In genomic region chr20:31707994-31708744, GRCh38 we compare ENCODE assay signal across 8 cellular contexts. TPM values are rescaled to one million over a fixed set of nuclear protein-coding genes. Genes with fewer than 3 reads are reported as not detected.
DNase-seq lines count a peak whose midpoint lies in the region; ATAC-seq and TF ChIP-seq lines count a peak whose summit lies in the region.

No MANE protein-coding gene starts in this region.

- H4K20me1 ChIP-seq in MM.1S (ENCODE audit: insufficient read depth, low read length) (no peaks in the 10 kb centered on the region), OCI-LY1 (ENCODE audit: insufficient read depth, low read length) (no peaks in the 10 kb centered on the region)

- H3K9me3 ChIP-seq in MM.1S (replicated peaks; ENCODE audit: insufficient read depth, low read length): no peaks in the 10 kb centered on the region
- H3K9me3 ChIP-seq in OCI-LY1 (ENCODE audit: low read length): no peaks in the 10 kb centered on the region
- H3K9me3 ChIP-seq in esophagus (ENCODE audit: control insufficient read depth in 2 of 2, insufficient read depth in 1 of 2, low read depth in 1 of 2, low read length in 1 of 2): no peaks in the 10 kb centered on the region

- H3K9ac ChIP-seq in MM.1S (ENCODE audit: low read length) (peak overlapping the region; percentile 91), OCI-LY1 (ENCODE audit: low read length) (peak overlapping the region; percentile 15; the same call in 1 of the 2 replicates)

- peak; percentile 33 for ATAC-seq in stimulated activated effector memory CD8-positive, alpha-beta T cell treated with anti-CD3 and anti-CD28 coated beads, Interleukin-12 subunit alpha, Interleukin-12 subunit beta, amount 100 ng/mL, for 72 hours

- H3K4me1 ChIP-seq in MM.1S (ENCODE audit: low read length): peaks cover 86% of the 10 kb centered on the region
- H3K4me1 ChIP-seq in OCI-LY1 (ENCODE audit: insufficient read depth, low read length, severe bottlenecking): peaks cover 87% of the 10 kb centered on the region
- peaks cover 13 to 32% of the 10 kb centered on the region in 2 donors for H3K4me1 ChIP-seq in esophagus (ENCODE audit: control insufficient read depth in 2 of 2, insufficient read depth in 2 of 2, low read length in 1 of 2)

- H3K79me2 ChIP-seq in MM.1S (ENCODE audit: low read length): peaks cover 84% of the 10 kb centered on the region
- peaks cover 17% of the 10 kb centered on the region for H3K79me2 ChIP-seq in OCI-LY1 (ENCODE audit: insufficient read depth, low read length)

- H3K36me3 ChIP-seq in MM.1S (replicated peaks; ENCODE audit: insufficient read depth, low read length) (peaks cover 21% of the 10 kb centered on the region), OCI-LY1 (ENCODE audit: insufficient read depth, low read length) (peaks cover 58% of the 10 kb centered on the region), esophagus (ENCODE audit: control insufficient read depth in 2 of 2, insufficient read depth in 2 of 2, low read length in 1 of 2) (peaks cover 3 to 10% of the 10 kb centered on the region in 2 donors)

- TF ChIP-seq CTCF in MM.1S (IDR thresholded peaks at IDR 0.05; ENCODE audit: low read length) (no peak), OCI-LY1 (IDR thresholded peaks at IDR 0.05; ENCODE audit: low read length) (no peak)

- peaks cover 100% of the 10 kb centered on the region for H3K36me3 Mint-ChIP-seq in stimulated activated effector memory CD8-positive, alpha-beta T cell treated with anti-CD3 and anti-CD28 coated beads, Interleukin-12 subunit alpha, Interleukin-12 subunit beta, amount 100 ng/mL, for 72 hours

- peaks cover 86% of the 10 kb centered on the region for H3K4me1 Mint-ChIP-seq in stimulated activated effector memory CD8-positive, alpha-beta T cell treated with anti-CD3 and anti-CD28 coated beads, Interleukin-12 subunit alpha, Interleukin-12 subunit beta, amount 100 ng/mL, for 72 hours

- no peaks in the 10 kb centered on the region for H3K9me3 Mint-ChIP-seq in stimulated activated effector memory CD8-positive, alpha-beta T cell treated with anti-CD3 and anti-CD28 coated beads, Interleukin-12 subunit alpha, Interleukin-12 subunit beta, amount 100 ng/mL, for 72 hours

- peak overlapping the region; percentile 39 for H3K4me3 ChIP-seq in MM.1S (ENCODE audit: low read length)
- H3K4me3 ChIP-seq in OCI-LY1 (ENCODE audit: low read depth, low read length, poor library complexity, severe bottlenecking): no peak overlapping the region
- H3K4me3 ChIP-seq in esophagus (ENCODE audit: low read depth in 1 of 2, low read length in 2 of 2): no peak overlapping the region

- H2AFZ ChIP-seq in MM.1S (ENCODE audit: low read length) (no peak overlapping the region), OCI-LY1 (ENCODE audit: low read length) (no peak overlapping the region)

- H3K27me3 ChIP-seq in MM.1S (replicated peaks; ENCODE audit: insufficient read depth, low read length) (no peaks in the 10 kb centered on the region), OCI-LY1 (ENCODE audit: insufficient read depth, low read length) (no peaks in the 10 kb centered on the region), esophagus (ENCODE audit: control insufficient read depth in 1 of 2, insufficient read depth in 2 of 2, low read length in 2 of 2) (no peaks in the 10 kb centered on the region)

- H3K9me2 ChIP-seq in MM.1S (replicated peaks; ENCODE audit: insufficient read depth, low read length) (no peaks in the 10 kb centered on the region), OCI-LY1 (ENCODE audit: low read depth, low read length) (no peaks in the 10 kb centered on the region)

- H3K4me2 ChIP-seq in MM.1S (ENCODE audit: low read depth, low read length): peak overlapping the region; percentile 93
- H3K4me2 ChIP-seq in OCI-LY1 (ENCODE audit: low read length): peak overlapping the region; percentile 29; the same call in 1 of the 2 replicates

- peaks cover 85% of the 10 kb centered on the region for H3F3A ChIP-seq in MM.1S (ENCODE audit: insufficient read depth, low read length)
- H3F3A ChIP-seq in OCI-LY1 (ENCODE audit: insufficient read depth, low read length): 0 out of 2 replicates have a peak, but pooled peaks cover 3% of the 10 kb centered on the region

- H3K27ac Mint-ChIP-seq in stimulated activated effector memory CD8-positive, alpha-beta T cell treated with anti-CD3 and anti-CD28 coated beads, Interleukin-12 subunit alpha, Interleukin-12 subunit beta, amount 100 ng/mL, for 72 hours: peak overlapping the region; percentile 78

- peak overlapping the region; percentile 26 for H3K4me3 Mint-ChIP-seq in stimulated activated effector memory CD8-positive, alpha-beta T cell treated with anti-CD3 and anti-CD28 coated beads, Interleukin-12 subunit alpha, Interleukin-12 subunit beta, amount 100 ng/mL, for 72 hours

- WGBS in esophagus, 2 donors: 32 to 41% methylated on average over 2 of the region's 2 CpGs

- DNase-seq in MM.1S (peak; percentile 92), SKM-1 (lab: John Stamatoyannopoulos, UW; ENCODE audit: unreplicated experiment) (no peak), cerebellar nuclear complex (lab: John Stamatoyannopoulos, UW) (no peak), T-helper 9 cell (no peak)
- DNase-seq in stimulated activated effector memory CD8-positive, alpha-beta T cell treated with anti-CD3 and anti-CD28 coated beads, Interleukin-12 subunit alpha, Interleukin-12 subunit beta, amount 100 ng/mL, for 72 hours (ENCODE audit: low spot score in 2 of 2): no peak
- no peak for DNase-seq in effector CD8-positive, alpha-beta T cell (lab: John Stamatoyannopoulos, UW)

- H3K27ac ChIP-seq in MM.1S (ENCODE audit: low read length) (peak overlapping the region; percentile 99), OCI-LY1 (ENCODE audit: low read depth, low read length, poor library complexity, severe bottlenecking) (peak overlapping the region; percentile 96), esophagus (ENCODE audit: low read depth in 2 of 2, low read length in 1 of 2) (peak overlapping the region; percentile 52 to 81)

RNA-seq across cellular contexts. Expression of gene BCL2L1, which starts 14.5 kb away (rescaled TPM):
- polyA plus RNA-seq in esophagus: 10 to 100 TPM; 60.0 to 80.9 TPM

RNA-seq across cellular contexts. Expression of gene TPX2, which starts 30.9 kb away (rescaled TPM):
- polyA plus RNA-seq in esophagus: 10 to 100 TPM in 1 of 2 donors, 1 to 10 TPM in 1; 9.1 to 13.6 TPM
